21 cellular contexts compared by ENCODE assay signal in the genomic region with DNA sequence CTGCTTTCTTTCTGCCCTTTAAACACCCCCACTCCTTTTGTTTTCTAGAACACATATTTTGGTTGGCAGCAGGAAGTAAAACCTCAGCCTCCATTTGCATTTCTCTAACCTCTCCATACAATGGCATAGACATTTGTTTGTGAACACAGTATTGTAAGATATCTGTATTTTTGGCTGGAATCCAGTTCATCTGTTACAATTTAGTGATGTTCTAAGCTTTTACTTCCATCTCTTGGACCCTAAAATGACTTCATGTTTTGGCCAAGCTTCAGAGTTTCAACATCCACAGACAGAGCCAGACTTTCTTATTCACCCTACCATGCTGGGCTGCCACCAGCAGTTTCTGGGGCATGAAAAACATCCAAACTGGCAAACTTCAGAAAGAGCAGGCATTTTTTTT. TPM values are rescaled to one million over a fixed set of nuclear protein-coding genes. Genes with fewer than 3 reads are reported as not detected.
DNase-seq lines count a peak whose midpoint lies in the region; ATAC-seq lines count a peak whose summit lies in the region.
"Had no signal": no experiment of that assay in that cellular context is flagged by ENCODE, and none has a peak within 500 bp of the region (broad histone marks: within the 10 kb centered on the region; RNA-seq: fewer than 3 reads in every experiment).

No MANE protein-coding gene starts in this region.

- ATAC-seq in GM18520 (IDR thresholded peaks at IDR 0.05; ENCODE audit: unreplicated experiment) = peak; percentile 48
- ATAC-seq: GM23338 had no signal

- DNase-seq in AG20443 (ENCODE audit: low spot score) (peak; percentile 52), NCI-H446 treated with DMSO at 0.1 percent for 48 hours (lab: John Stamatoyannopoulos, UW) (peak; percentile 74), fibroblast of the conjunctiva (ENCODE audit: low read depth) (peak; percentile 69), dermis blood vessel endothelial cell (no peak), 8988T (no peak), DMS153 treated with DMSO at 0.1 percent for 48 hours (lab: John Stamatoyannopoulos, UW; ENCODE audit: unreplicated experiment) (no peak)
- no peak for DNase-seq in stimulated activated CD4-positive, alpha-beta T cell treated with anti-CD3 and anti-CD28 coated beads, Interleukin-15, amount 100 ng/mL, for 24 hours
- DNase-seq: activated CD4-positive, alpha-beta T cell treated with anti-CD3 and anti-CD28 coated beads, Interleukin-2, amount 10 ng/mL, durations not matched to agents 7 days and 5 days; activated naive CD4-positive, alpha-beta T cell; brain microvascular endothelial cell; Caco-2; heart right ventricle; islet precursor cell; Karpas-422; mesendoderm; NCI-H1436 treated with DMSO at 0.1 percent for 48 hours; NCI-H510A treated with DMSO at 0.1 percent for 48 hours; stomach; uterus had no signal

RNA-seq across cellular contexts. Expression of a gene that starts 21.1 kb away (rescaled TPM):
- 0.60 and 1.2 TPM in 2 replicates for total RNA-seq in dermis blood vessel endothelial cell

Comparison
In these comparisons a context has a peak if more than half of its experiments do, and no peak if none do; other contexts are left out.
1. DNase-seq: peak in AG20443 (single experiment), NCI-H446 treated with DMSO at 0.1 percent for 48 hours (single experiment) and fibroblast of the conjunctiva (single experiment); none in dermis blood vessel endothelial cell (single experiment), 8988T (single experiment), DMS153 treated with DMSO at 0.1 percent for 48 hours (single experiment) and stimulated activated CD4-positive, alpha-beta T cell treated with anti-CD3 and anti-CD28 coated beads, Interleukin-15, amount 100 ng/mL, for 24 hours (single experiment).